Comparison of ENCODE assay signal across 18 cellular contexts in genomic region chr2:42176992-42177738, GRCh38.
"Had no signal": no experiment of that assay in that cellular context is flagged by ENCODE, and none has a peak within 500 bp of the region (broad histone marks: within the 10 kb centered on the region; RNA-seq: fewer than 3 reads in every experiment).

No MANE protein-coding gene starts in this region.

- H3K36me3 ChIP-seq: gastrocnemius medialis, heart left ventricle, prostate gland, right atrium auricular region had no signal

- H3K27me3 Mint-ChIP-seq: brain had no signal

- H3K4me3 ChIP-seq: coronary artery, gastrocnemius medialis, heart left ventricle, prostate gland, right atrium auricular region, stomach had no signal

- H3K4me3 Mint-ChIP-seq: neural crest cell had no signal

- H3K9me3 ChIP-seq: gastrocnemius medialis, heart left ventricle, prostate gland, right atrium auricular region, stomach had no signal

- ATAC-seq: gastrocnemius medialis, heart left ventricle, left lobe of liver had no signal

- H3K4me1 ChIP-seq: gastrocnemius medialis, prostate gland, right atrium auricular region had no signal

- H3K27me3 ChIP-seq: gastrocnemius medialis, heart left ventricle, right atrium auricular region, stomach had no signal

- DNase-seq: activated CD4-positive, alpha-beta T cell treated with anti-CD3 and anti-CD28 coated beads for 1 hour; activated CD4-positive, alpha-beta T cell treated with anti-CD3 and anti-CD28 coated beads, Interleukin-2, amount 50 U/mL, for 48 hours; activated gamma-delta T cell treated with Interleukin-2 at 50 U/mL for 16 hours; anterior cingulate cortex; caudate nucleus; gastrocnemius medialis; heart left ventricle; kidney; midbrain; stomach; T-helper 2 cell; trophoblast cell had no signal
